ENCODE assay signal across 20 cellular contexts in the genomic region with DNA sequence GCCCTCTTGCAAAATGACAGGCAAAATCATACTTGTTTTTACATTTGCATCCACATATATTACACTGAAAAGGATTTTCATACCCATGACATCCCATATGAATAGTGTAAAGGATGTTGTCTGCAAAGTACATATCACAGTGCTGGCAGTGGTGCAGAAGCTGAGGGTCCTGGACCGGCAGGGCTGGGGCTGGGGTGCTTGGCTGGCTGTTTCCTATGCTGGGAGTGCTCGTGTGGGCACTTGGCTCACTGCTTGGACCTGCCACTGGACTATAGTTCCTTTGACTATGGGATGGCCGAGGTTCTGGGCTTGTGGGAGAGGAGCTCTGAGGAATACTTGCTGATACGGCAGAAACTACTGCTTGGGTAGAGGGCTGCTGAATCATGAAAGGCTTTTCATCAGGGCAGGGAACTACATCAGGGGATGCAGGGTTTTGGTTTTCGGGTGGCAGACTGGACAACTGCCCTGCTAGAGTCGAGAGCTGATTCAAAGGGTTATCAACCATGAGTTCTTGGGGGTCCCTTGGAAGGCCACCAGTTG. TPM values are rescaled to one million over a fixed set of nuclear protein-coding genes. Genes with fewer than 3 reads are reported as not detected.
A peak's percentile ranks its signal among the peaks of the same experiment; 100 is the strongest.
DNase-seq lines count a peak whose midpoint lies in the region; FAIRE-seq and TF ChIP-seq lines count a peak whose summit lies in the region.
"Had no signal": no experiment of that assay in that cellular context is flagged by ENCODE, and none has a peak within 500 bp of the region (broad histone marks: within the 10 kb centered on the region; RNA-seq: fewer than 3 reads in every experiment).

No MANE protein-coding gene starts in this region.

- no peak overlapping the region for H2AK5ac ChIP-seq in H1 (ENCODE audit: low read depth, low read length)

- no peaks in the 10 kb centered on the region for H3K27me3 Mint-ChIP-seq in activated naive CD4-positive, alpha-beta T cell treated with anti-CD3 and anti-CD28 coated beads, Interleukin-2, amount 50 U/mL, for 24 hours
- no peaks in the 10 kb centered on the region for H3K27me3 Mint-ChIP-seq in activated naive CD4-positive, alpha-beta T cell treated with anti-CD3 and anti-CD28 coated beads for 36 hours (ENCODE audit: low read depth)
- H3K27me3 Mint-ChIP-seq: CD4-positive, CD25-positive, alpha-beta regulatory T cell had no signal

- H3K23ac ChIP-seq in H1 (ENCODE audit: insufficient read length) = no peak overlapping the region

- no peaks in the 10 kb centered on the region for H4K20me1 ChIP-seq in H1 (replicated peaks in 1 of 2; ENCODE audit: control insufficient read depth in 1 of 2, insufficient read depth in 2 of 2, low read length in 2 of 2)

- H2BK15ac ChIP-seq in H1 (ENCODE audit: low read length) = no peak overlapping the region

- H3K4me3 ChIP-seq in H1 (ENCODE audit: extremely low read depth in 1 of 4, insufficient read depth in 2 of 4, low read depth in 3 of 4, low read length in 4 of 4) = no peak overlapping the region
- H3K4me3 ChIP-seq: GM23248 had no signal

- H3K23me2 ChIP-seq in H1 (ENCODE audit: low read depth, low read length) = no peaks in the 10 kb centered on the region

- H3K27ac Mint-ChIP-seq in activated naive CD4-positive, alpha-beta T cell treated with anti-CD3 and anti-CD28 coated beads, Interleukin-2, amount 50 U/mL, for 24 hours = peak overlapping the region; percentile 23
- H3K27ac Mint-ChIP-seq in activated naive CD4-positive, alpha-beta T cell treated with anti-CD3 and anti-CD28 coated beads for 36 hours = no peak overlapping the region

- no peak overlapping the region for H2BK20ac ChIP-seq in H1 (ENCODE audit: low read length)

- no peaks in the 10 kb centered on the region for H3K9me3 Mint-ChIP-seq in activated naive CD4-positive, alpha-beta T cell treated with anti-CD3 and anti-CD28 coated beads, Interleukin-2, amount 50 U/mL, for 24 hours
- no peaks in the 10 kb centered on the region for H3K9me3 Mint-ChIP-seq in activated naive CD4-positive, alpha-beta T cell treated with anti-CD3 and anti-CD28 coated beads for 36 hours
- H3K9me3 Mint-ChIP-seq: CD4-positive, CD25-positive, alpha-beta regulatory T cell had no signal

- H2AFZ ChIP-seq in H1 (ENCODE audit: low read length) = no peak overlapping the region
- H2AFZ ChIP-seq: GM23248 had no signal

- H3K27ac ChIP-seq in H1 (ENCODE audit: low read depth, low read length) = no peak overlapping the region
- H3K27ac ChIP-seq: GM23248 had no signal

- no peaks in the 10 kb centered on the region; the same call in 1 of the 2 replicates for H3K79me1 ChIP-seq in H1 (ENCODE audit: low read depth, low read length)

- POLR2A ChIA-PET in H1 (lab: Charles Lee; ENCODE audit: partially characterized antibody) = interaction anchor here (3.5 kb wide), 1 partner anchor 13 kb away, joined by 12 read pairs; the partner anchor contains the start of gene PSTK

- no peak overlapping the region for H2BK12ac ChIP-seq in H1 (ENCODE audit: low read depth, low read length)

- peaks cover 2 to 23% (median 9%) of the 10 kb centered on the region in 4 experiments; a peak in 6 of 8 replicates for H3K36me3 ChIP-seq in H1 (ENCODE audit: control insufficient read depth in 2 of 4, insufficient read depth in 4 of 4, low read length in 3 of 4)

- peaks cover 5% of the 10 kb centered on the region for H3K36me3 Mint-ChIP-seq in activated naive CD4-positive, alpha-beta T cell treated with anti-CD3 and anti-CD28 coated beads, Interleukin-2, amount 50 U/mL, for 24 hours
- H3K36me3 Mint-ChIP-seq in activated naive CD4-positive, alpha-beta T cell treated with anti-CD3 and anti-CD28 coated beads for 36 hours (ENCODE audit: low read depth) = peaks cover 26% of the 10 kb centered on the region

- H3K18ac ChIP-seq in H1 (ENCODE audit: extremely low read depth, low read length) = no peak overlapping the region

- no peak overlapping the region for H2BK5ac ChIP-seq in H1 (ENCODE audit: low read depth, low read length)

- H4K5ac ChIP-seq in H1 (ENCODE audit: insufficient read length, low read depth, low read length) = no peak overlapping the region

- H3K27me3 ChIP-seq in H1 (replicated peaks in 1 of 4; ENCODE audit: control insufficient read depth in 3 of 4, extremely low read depth in 1 of 4, insufficient read depth in 3 of 4, low read length in 3 of 4) = no peaks in the 10 kb centered on the region
- H3K27me3 ChIP-seq: BE2C had no signal

- intact Hi-C loops in activated naive CD4-positive, alpha-beta T cell treated with anti-CD3 and anti-CD28 coated beads for 36 hours (cut with micrococcal nuclease) = no loop called here

- TF ChIP-seq CTCF in H1 (IDR thresholded peaks at IDR 0.05; ENCODE audit: control extremely low read depth in 1 of 3, insufficient read depth in 1 of 3, low read depth in 1 of 3, low read length in 3 of 3) = no peak

- no peak overlapping the region for H3K56ac ChIP-seq in H1 (replicated peaks; ENCODE audit: insufficient read length, low read depth, low read length)

- CTCF ChIA-PET in activated naive CD4-positive, alpha-beta T cell treated with anti-CD3 and anti-CD28 coated beads for 36 hours (lab: Charles Lee) = no interaction called here
- CTCF ChIA-PET in H1 (lab: Charles Lee; ENCODE audit: partially characterized antibody) = no interaction called here

- peak overlapping the region; percentile 35 for H4K8ac ChIP-seq in H1 (ENCODE audit: extremely low read depth, insufficient read depth, low read length)

- H3K4me3 Mint-ChIP-seq in activated naive CD4-positive, alpha-beta T cell treated with anti-CD3 and anti-CD28 coated beads, Interleukin-2, amount 50 U/mL, for 24 hours = no peak overlapping the region
- no peak overlapping the region for H3K4me3 Mint-ChIP-seq in activated naive CD4-positive, alpha-beta T cell treated with anti-CD3 and anti-CD28 coated beads for 36 hours
- H3K4me3 Mint-ChIP-seq: CD4-positive, CD25-positive, alpha-beta regulatory T cell had no signal

- H3K79me2 ChIP-seq in H1 (ENCODE audit: control insufficient read depth in 1 of 2, insufficient read depth in 2 of 2, low read length in 2 of 2) = peaks cover 0 to under 1% of the 10 kb centered on the region in 2 experiments; a peak in 1 of 4 replicates

- no peak overlapping the region for H3K4me2 ChIP-seq in H1 (ENCODE audit: insufficient read depth in 1 of 2, low read depth in 2 of 2, low read length in 2 of 2)

- H3K14ac ChIP-seq in H1 (ENCODE audit: insufficient read length) = no peak overlapping the region

- TF ChIP-seq EP300 in H1 (IDR thresholded peaks at IDR 0.05; ENCODE audit: borderline replicate concordance in 1 of 2, low read depth in 2 of 2, low read length in 2 of 2) = no peak

- 90% methylated on average over 6 of the region's 6 CpGs; no CpG with 5 or more reads in 1 of the 2 experiments for WGBS in H1 (ENCODE audit: extremely low coverage in 1 of 2, insufficient coverage in 1 of 2, insufficient read length in 1 of 2, insufficient replicate concordance in 2 of 2, low coverage in 1 of 2, low lambda C conversion rate in 2 of 2, missing lambda C conversion rate in 1 of 2), 2 experiments

- H2BK120ac ChIP-seq in H1 (replicated peaks; ENCODE audit: low read depth, low read length) = no peak overlapping the region

- FAIRE-seq in GM12892 (lab: Jason Lieb, UNC) (peak; percentile 21), H1 (lab: Jason Lieb, UNC) (no peak)
- FAIRE-seq: D721Med, GM19239, H54 had no signal

- H3K9me3 ChIP-seq in H1 (ENCODE audit: insufficient read depth in 2 of 2, low read depth in 1 of 2, low read length in 1 of 2) = no peaks in the 10 kb centered on the region
- H3K9me3 ChIP-seq: BE2C, Caco-2 had no signal

- H3K4ac ChIP-seq in H1 (replicated peaks; ENCODE audit: insufficient read length, low read depth, low read length) = no peak overlapping the region

- no peak for DNase-seq in activated naive CD4-positive, alpha-beta T cell treated with anti-CD3 and anti-CD28 coated beads for 36 hours
- DNase-seq in GM12892 (ENCODE audit: insufficient read length) (no peak), H1 (ENCODE audit: low read depth in 1 of 2, low spot score in 2 of 2) (no peak), cerebellum (ENCODE audit: low spot score) (no peak), DMS 273 treated with DMSO at 0.1 percent for 48 hours (lab: John Stamatoyannopoulos, UW) (no peak)
- DNase-seq: ACHN; BE2C; C1 segment of cervical spinal cord; Caco-2; CD4-positive, CD25-positive, alpha-beta regulatory T cell; DMS153; DMS79; GDM1; GM23248; HCEC 1CT; KBM-7 had no signal

- TF ChIP-seq POLR2A in GM12892 (IDR thresholded peaks at IDR 0.05; ENCODE audit: low read depth, low read length) (no peak), H1 (IDR thresholded peaks at IDR 0.05; ENCODE audit: control extremely low read depth in 1 of 2, low read depth in 2 of 2, low read length in 2 of 2) (no peak)

- peaks cover 8% of the 10 kb centered on the region for H3K4me1 Mint-ChIP-seq in activated naive CD4-positive, alpha-beta T cell treated with anti-CD3 and anti-CD28 coated beads, Interleukin-2, amount 50 U/mL, for 24 hours
- H3K4me1 Mint-ChIP-seq in activated naive CD4-positive, alpha-beta T cell treated with anti-CD3 and anti-CD28 coated beads for 36 hours (ENCODE audit: low read depth) = no peaks in the 10 kb centered on the region

- TF ChIP-seq RAD21 in H1 (IDR thresholded peaks at IDR 0.05 in 1 of 2, conservative IDR thresholded peaks at IDR 0.05 in 1 of 2; ENCODE audit: low read depth in 2 of 2, low read length in 2 of 2) = no peak

- H4K91ac ChIP-seq in H1 (replicated peaks; ENCODE audit: insufficient read length, low read length) = no peak overlapping the region

- no peak overlapping the region for H3K9ac ChIP-seq in H1 (replicated peaks in 1 of 4; ENCODE audit: extremely low read depth in 1 of 4, low read depth in 3 of 4, low read length in 3 of 4)
- H3K9ac ChIP-seq: GM23248 had no signal

- no peaks in the 10 kb centered on the region for H3K4me1 ChIP-seq in H1 (replicated peaks in 1 of 4; ENCODE audit: control insufficient read depth in 3 of 4, insufficient read depth in 4 of 4, low read length in 3 of 4)
- H3K4me1 ChIP-seq: Caco-2 had no signal

RNA-seq across cellular contexts. Expression of gene PSTK, which starts 13.7 kb away (rescaled TPM):
- total RNA-seq in activated naive CD4-positive, alpha-beta T cell treated with anti-CD3 and anti-CD28 coated beads for 36 hours = 1 to 10 TPM; 3.9 to 4.2 TPM
- 4.6 TPM for polyA plus RNA-seq in GM12892 (2012; ENCODE audit: missing spikeins)
- total RNA-seq in H1 (2021; fragmentation: NEBNext Ultra II Directional; extraction: Animal tissue kit (Norgen Biotek cat#: 25700)) = 4.3 and 6.6 TPM in 2 replicates
- polyA plus RNA-seq in H1 (2011; rRNA removed) = 3.8 and 4.4 TPM in 2 replicates
- 4.7 TPM for polyA plus RNA-seq in H1 (2011; cell fraction: cytosol; rRNA removed)
- 3.4 TPM for polyA plus RNA-seq in H1 (2011; cell fraction: nucleus; rRNA removed)
- 3.0 to 4.2 TPM (median 3.7 TPM) in 4 replicates for polyA plus RNA-seq in H1 (2012, experiment 1 of 2)
- polyA plus RNA-seq in H1 (2012, experiment 2 of 2) = 4.9 TPM
- 4.4 TPM for polyA plus RNA-seq in H1 (2013, experiment 1 of 2)
- polyA plus RNA-seq in H1 (2013, experiment 2 of 2) = 4.9 TPM
- 3.4 and 3.5 TPM in 2 replicates for polyA minus RNA-seq in H1 (2011; rRNA and poly(A)+ RNA removed)
- 3.9 TPM for polyA minus RNA-seq in H1 (2011; cell fraction: cytosol; rRNA and poly(A)+ RNA removed)
- polyA minus RNA-seq in H1 (2011; cell fraction: nucleus; rRNA and poly(A)+ RNA removed) = 7.0 TPM
- 8.4 TPM for total RNA-seq in cerebellum

RNA-seq across cellular contexts. Expression of gene IKZF5, which starts 14.7 kb away (rescaled TPM):
- 10 to 100 TPM; 15.3 to 16.2 TPM for total RNA-seq in activated naive CD4-positive, alpha-beta T cell treated with anti-CD3 and anti-CD28 coated beads for 36 hours
- polyA plus RNA-seq in GM12892 (2012; ENCODE audit: missing spikeins) = 12.5 TPM
- total RNA-seq in H1 (2021; fragmentation: NEBNext Ultra II Directional; extraction: Animal tissue kit (Norgen Biotek cat#: 25700)) = 15.3 and 15.7 TPM in 2 replicates
- 3.8 and 5.2 TPM in 2 replicates for polyA plus RNA-seq in H1 (2011; rRNA removed)
- polyA plus RNA-seq in H1 (2011; cell fraction: cytosol; rRNA removed) = 5.5 TPM
- polyA plus RNA-seq in H1 (2011; cell fraction: nucleus; rRNA removed) = 4.6 TPM
- 3.6 to 13.0 TPM (median 5.9 TPM) in 4 replicates for polyA plus RNA-seq in H1 (2012, experiment 1 of 2)
- 0.56 TPM for polyA plus RNA-seq in H1 (2012, experiment 2 of 2)
- 7.8 TPM for polyA plus RNA-seq in H1 (2013, experiment 1 of 2)
- 6.8 TPM for polyA plus RNA-seq in H1 (2013, experiment 2 of 2)
- 8.7 and 9.6 TPM in 2 replicates for polyA minus RNA-seq in H1 (2011; rRNA and poly(A)+ RNA removed)
- polyA minus RNA-seq in H1 (2011; cell fraction: cytosol; rRNA and poly(A)+ RNA removed) = 4.6 TPM
- 8.3 TPM for polyA minus RNA-seq in H1 (2011; cell fraction: nucleus; rRNA and poly(A)+ RNA removed)
- total RNA-seq in cerebellum = 12.1 TPM

RNA-seq across cellular contexts. Expression of gene ACADSB, which starts 14.9 kb away (rescaled TPM):
- total RNA-seq in activated naive CD4-positive, alpha-beta T cell treated with anti-CD3 and anti-CD28 coated beads for 36 hours = 10 to 100 TPM; 19.8 to 21.8 TPM
- polyA plus RNA-seq in GM12892 (2012; ENCODE audit: missing spikeins) = 18.1 TPM
- 11.2 and 12.4 TPM in 2 replicates for total RNA-seq in H1 (2021; fragmentation: NEBNext Ultra II Directional; extraction: Animal tissue kit (Norgen Biotek cat#: 25700))
- 3.3 and 5.6 TPM in 2 replicates for polyA plus RNA-seq in H1 (2011; rRNA removed)
- polyA plus RNA-seq in H1 (2011; cell fraction: cytosol; rRNA removed) = 6.2 TPM
- polyA plus RNA-seq in H1 (2011; cell fraction: nucleus; rRNA removed) = 3.9 TPM
- 5.9 to 10.0 TPM (median 7.4 TPM) in 4 replicates for polyA plus RNA-seq in H1 (2012, experiment 1 of 2)
- 0.47 TPM for polyA plus RNA-seq in H1 (2012, experiment 2 of 2)
- polyA plus RNA-seq in H1 (2013, experiment 1 of 2) = 4.1 TPM
- polyA plus RNA-seq in H1 (2013, experiment 2 of 2) = 3.4 TPM
- polyA minus RNA-seq in H1 (2011; rRNA and poly(A)+ RNA removed) = 5.9 and 8.9 TPM in 2 replicates
- polyA minus RNA-seq in H1 (2011; cell fraction: cytosol; rRNA and poly(A)+ RNA removed) = 4.9 TPM
- polyA minus RNA-seq in H1 (2011; cell fraction: nucleus; rRNA and poly(A)+ RNA removed) = 9.8 TPM
- 16.9 TPM for total RNA-seq in cerebellum

RNA-seq across cellular contexts. Expression of gene C10orf88, which starts 39.8 kb away (rescaled TPM):
- total RNA-seq in activated naive CD4-positive, alpha-beta T cell treated with anti-CD3 and anti-CD28 coated beads for 36 hours = 1 to 10 TPM; 4.2 to 5.2 TPM
- polyA plus RNA-seq in GM12892 (2012; ENCODE audit: missing spikeins) = 7.8 TPM
- 8.1 and 11.0 TPM in 2 replicates for total RNA-seq in H1 (2021; fragmentation: NEBNext Ultra II Directional; extraction: Animal tissue kit (Norgen Biotek cat#: 25700))
- 1.4 and 3.2 TPM in 2 replicates for polyA plus RNA-seq in H1 (2011; rRNA removed)
- polyA plus RNA-seq in H1 (2011; cell fraction: cytosol; rRNA removed) = 3.9 TPM
- polyA plus RNA-seq in H1 (2011; cell fraction: nucleus; rRNA removed) = 2.8 TPM
- polyA plus RNA-seq in H1 (2012, experiment 1 of 2) = 6.3 to 14.1 TPM (median 7.7 TPM) in 4 replicates
- polyA plus RNA-seq in H1 (2012, experiment 2 of 2) = 3.3 TPM
- 4.3 TPM for polyA plus RNA-seq in H1 (2013, experiment 1 of 2)
- 3.8 TPM for polyA plus RNA-seq in H1 (2013, experiment 2 of 2)
- 5.1 and 8.1 TPM in 2 replicates for polyA minus RNA-seq in H1 (2011; rRNA and poly(A)+ RNA removed)
- polyA minus RNA-seq in H1 (2011; cell fraction: cytosol; rRNA and poly(A)+ RNA removed) = 3.4 TPM
- polyA minus RNA-seq in H1 (2011; cell fraction: nucleus; rRNA and poly(A)+ RNA removed) = 5.0 TPM
- 15.9 TPM for total RNA-seq in cerebellum
